In genomic region chr19:31423896-31424295, GRCh38 we compare ENCODE assay signal across 24 cellular contexts.
DNase-seq lines count a peak whose midpoint lies in the region; ATAC-seq, FAIRE-seq and TF ChIP-seq lines count a peak whose summit lies in the region.
"Had no signal": no experiment of that assay in that cellular context is flagged by ENCODE, and none has a peak within 500 bp of the region (broad histone marks: within the 10 kb centered on the region; RNA-seq: fewer than 3 reads in every experiment).

No MANE protein-coding gene starts in this region.

- no peak overlapping the region for H3K9ac ChIP-seq in HepG2 (ENCODE audit: insufficient read depth, low read depth, low read length)
- no peak overlapping the region for H3K9ac ChIP-seq in K562 (ENCODE audit: insufficient read depth in 1 of 2, low read depth in 2 of 2, low read length in 2 of 2)
- no peak overlapping the region for H3K9ac ChIP-seq in endodermal cell (ENCODE audit: extremely low read depth, low read length, poor library complexity, severe bottlenecking)
- H3K9ac ChIP-seq: BLaER1 had no signal

- BruUV-seq in HepG2 (replicated peaks; lab: Mats Ljungman, UMichigan) = no TSS peak
- no TSS peak for BruUV-seq in K562 (replicated peaks; lab: Mats Ljungman, UMichigan)
- BruUV-seq in MCF 10A (replicated peaks; lab: Mats Ljungman, UMichigan) = no TSS peak

- H2AFZ ChIP-seq in HepG2 (ENCODE audit: low read length) = no peak overlapping the region
- no peak overlapping the region for H2AFZ ChIP-seq in K562 (ENCODE audit: low read depth, low read length)

- DNase-seq in HepG2 (ENCODE audit: low spot score) (no peak), right lobe of liver (no peak), K562 (ENCODE audit: extremely low read depth in 1 of 4, low spot score in 3 of 4) (no peak), endodermal cell (no peak), MCF 10A (ENCODE audit: unreplicated experiment) (no peak)
- DNase-seq in stimulated activated naive CD8-positive, alpha-beta T cell treated with anti-CD3 and anti-CD28 coated beads, Interleukin-15, Interleukin-2, amounts not matched to agents 100 U/mL and 50 U/mL, for 24 hours = no peak
- DNase-seq in CD8-positive, alpha-beta T cell = no peak
- DNase-seq: ACHN; BE2C; C1 segment of cervical spinal cord; Caco-2; Calu3; CD4-positive, alpha-beta memory T cell; CD4-positive, CD25-positive, alpha-beta regulatory T cell; DMS79 treated with DMSO at 0.1 percent for 48 hours; GF-D8 had no signal

- POLR2A ChIA-PET in HepG2 (lab: Yijun Ruan, JAX) = no interaction called here
- POLR2A ChIA-PET in K562 (lab: Yijun Ruan, JAX) = no interaction called here
- POLR2A ChIA-PET in MCF 10A (lab: Yijun Ruan, JAX) = no interaction called here
- POLR2A ChIA-PET in CD8-positive, alpha-beta T cell (lab: Charles Lee) = no interaction called here

- H3K4me2 ChIP-seq in HepG2 (ENCODE audit: low read depth, low read length) = no peak overlapping the region
- H3K4me2 ChIP-seq in K562 (ENCODE audit: insufficient read depth, low read length) = no peak overlapping the region
- H3K4me2 ChIP-seq: BLaER1 had no signal

- H3K27ac Mint-ChIP-seq in endodermal cell (peak overlapping the region; percentile 88), nephron (peak overlapping the region; percentile 96 to 99 (median 97)), MCF 10A (ENCODE audit: low read depth, unreplicated experiment) (no peak overlapping the region)
- H3K27ac Mint-ChIP-seq in CD8-positive, alpha-beta T cell = no peak overlapping the region
- H3K27ac Mint-ChIP-seq: CD4-positive, alpha-beta memory T cell; CD4-positive, CD25-positive, alpha-beta regulatory T cell had no signal

- no peaks in the 10 kb centered on the region for H3K79me2 ChIP-seq in HepG2 (ENCODE audit: insufficient read depth, low read length)
- H3K79me2 ChIP-seq in K562 (ENCODE audit: control insufficient read depth, insufficient read depth, low read length) = no peaks in the 10 kb centered on the region

- H3K9me3 ChIP-seq in HepG2 (ENCODE audit: low read length) (peaks cover 39% of the 10 kb centered on the region), right lobe of liver (no peaks in the 10 kb centered on the region), K562 (replicated peaks; ENCODE audit: control insufficient read depth, insufficient read depth, low read depth, low read length) (no peaks in the 10 kb centered on the region), endodermal cell (ENCODE audit: control insufficient read depth, low read length) (no peaks in the 10 kb centered on the region)
- no peaks in the 10 kb centered on the region for H3K9me3 ChIP-seq in CD8-positive, alpha-beta T cell (ENCODE audit: low read length)
- H3K9me3 ChIP-seq: BE2C, BLaER1, Caco-2 had no signal

- intact Hi-C loops in HepG2 (cut with micrococcal nuclease; ENCODE audit: unreplicated experiment) = no loop called here
- intact Hi-C loops in right lobe of liver (cut with DNase I) = no loop called here
- intact Hi-C loops in K562 (cut with micrococcal nuclease) = no loop called here
- intact Hi-C loops in MCF 10A (cut with micrococcal nuclease) = no loop called here
- intact Hi-C loops in CD8-positive, alpha-beta T cell (cut with DNase I, micrococcal nuclease) = no loop called here

- H3K4me3 ChIP-seq in HepG2 (replicated peaks in 1 of 3; ENCODE audit: insufficient read depth in 1 of 3, low read depth in 2 of 3, low read length in 3 of 3) = no peak overlapping the region
- H3K4me3 ChIP-seq in right lobe of liver = no peak overlapping the region
- H3K4me3 ChIP-seq in K562 = no peak overlapping the region
- H3K4me3 ChIP-seq in endodermal cell (ENCODE audit: low read length) = no peak overlapping the region
- no peak overlapping the region for H3K4me3 ChIP-seq in CD8-positive, alpha-beta T cell (ENCODE audit: low read depth, low read length)
- H3K4me3 ChIP-seq: BLaER1 had no signal

- H3K36me3 Mint-ChIP-seq in endodermal cell (ENCODE audit: low read depth) (peaks cover 2% of the 10 kb centered on the region), nephron (ENCODE audit: low read depth) (no peaks in the 10 kb centered on the region), MCF 10A (ENCODE audit: insufficient read depth, unreplicated experiment) (peaks cover 7% of the 10 kb centered on the region)
- no peaks in the 10 kb centered on the region for H3K36me3 Mint-ChIP-seq in CD8-positive, alpha-beta T cell
- H3K36me3 Mint-ChIP-seq: CD14-positive monocyte; CD4-positive, alpha-beta memory T cell; CD4-positive, CD25-positive, alpha-beta regulatory T cell had no signal

- ATAC-seq in HepG2 (no peak), right lobe of liver (no peak), K562 (no peak)
- no peak for ATAC-seq in stimulated activated naive CD8-positive, alpha-beta T cell treated with anti-CD3 and anti-CD28 coated beads, Interleukin-15, Interleukin-2, amounts not matched to agents 100 U/mL and 50 U/mL, for 24 hours
- no peak for ATAC-seq in CD8-positive, alpha-beta T cell

- TF ChIP-seq CTCF in HepG2 (CRISPR knock-in tag; IDR thresholded peaks at IDR 0.05) (no peak), right lobe of liver (IDR thresholded peaks at IDR 0.05) (no peak), K562 (IDR thresholded peaks at IDR 0.05 in 2 of 3, conservative IDR thresholded peaks at IDR 0.05 in 1 of 3; ENCODE audit: insufficient read depth in 2 of 3, low read depth in 1 of 3, low read length in 3 of 3) (no peak), endodermal cell (conservative IDR thresholded peaks at IDR 0.05) (no peak), nephron (IDR thresholded peaks at IDR 0.05; ENCODE audit: unreplicated experiment in 3 of 3) (no peak), MCF 10A (IDR thresholded peaks at IDR 0.05; ENCODE audit: unreplicated experiment) (no peak)
- no peak for TF ChIP-seq CTCF in CD8-positive, alpha-beta T cell (IDR thresholded peaks at IDR 0.05)

- H3K9me3 Mint-ChIP-seq in endodermal cell = no peaks in the 10 kb centered on the region
- H3K9me3 Mint-ChIP-seq in nephron = no peaks in the 10 kb centered on the region
- peaks cover 5% of the 10 kb centered on the region for H3K9me3 Mint-ChIP-seq in MCF 10A (ENCODE audit: unreplicated experiment)
- H3K9me3 Mint-ChIP-seq in CD8-positive, alpha-beta T cell = no peaks in the 10 kb centered on the region
- H3K9me3 Mint-ChIP-seq: CD4-positive, alpha-beta memory T cell had no signal

- no peaks in the 10 kb centered on the region for H3K4me1 ChIP-seq in HepG2 (ENCODE audit: insufficient read depth, low read length)
- no peaks in the 10 kb centered on the region for H3K4me1 ChIP-seq in right lobe of liver
- no peaks in the 10 kb centered on the region for H3K4me1 ChIP-seq in K562 (replicated peaks in 1 of 2; ENCODE audit: control insufficient read depth in 2 of 2, insufficient read depth in 2 of 2, low read length in 2 of 2)
- peaks cover 13% of the 10 kb centered on the region for H3K4me1 ChIP-seq in endodermal cell (ENCODE audit: control insufficient read depth, insufficient read depth, low read length)
- H3K4me1 ChIP-seq in CD8-positive, alpha-beta T cell (ENCODE audit: insufficient read depth, low read length) = no peaks in the 10 kb centered on the region
- H3K4me1 ChIP-seq: BE2C, BLaER1, Caco-2 had no signal

- H3K27me3 Mint-ChIP-seq in endodermal cell (ENCODE audit: insufficient read depth) = no peaks in the 10 kb centered on the region
- peaks cover 5% of the 10 kb centered on the region for H3K27me3 Mint-ChIP-seq in nephron (ENCODE audit: low read depth)
- H3K27me3 Mint-ChIP-seq in MCF 10A (ENCODE audit: insufficient read depth, unreplicated experiment) = no peaks in the 10 kb centered on the region
- peaks cover 33% of the 10 kb centered on the region for H3K27me3 Mint-ChIP-seq in CD8-positive, alpha-beta T cell (ENCODE audit: low read depth)
- H3K27me3 Mint-ChIP-seq: CD4-positive, CD25-positive, alpha-beta regulatory T cell had no signal

- CTCF ChIA-PET in HepG2 (lab: Yijun Ruan, JAX; ENCODE audit: low intra/inter-chr PET ratio, low total read pairs) = no interaction called here
- CTCF ChIA-PET in K562 (lab: Yijun Ruan, JAX; ENCODE audit: low intra/inter-chr PET ratio) = no interaction called here
- CTCF ChIA-PET in MCF 10A (lab: Yijun Ruan, JAX) = interaction anchor here (0.6 to 0.7 kb wide), 2 partner anchors 756 to 1498 kb away, joined by 3 to 4 read pairs; no protein-coding TSS in a partner anchor
- CTCF ChIA-PET in CD8-positive, alpha-beta T cell (lab: Charles Lee) = no interaction called here

- H3K4me1 Mint-ChIP-seq in endodermal cell (peaks cover 61% of the 10 kb centered on the region), nephron (peaks cover 59% of the 10 kb centered on the region), MCF 10A (ENCODE audit: insufficient read depth, unreplicated experiment) (no peaks in the 10 kb centered on the region)
- H3K4me1 Mint-ChIP-seq in CD8-positive, alpha-beta T cell (ENCODE audit: low read depth) = no peaks in the 10 kb centered on the region
- H3K4me1 Mint-ChIP-seq: CD14-positive monocyte; CD4-positive, alpha-beta memory T cell; CD4-positive, CD25-positive, alpha-beta regulatory T cell had no signal

- TF ChIP-seq RAD21 in HepG2 (CRISPR knock-in tag; IDR thresholded peaks at IDR 0.05) = no peak
- no peak for TF ChIP-seq RAD21 in K562 (CRISPR knock-in tag; conservative IDR thresholded peaks at IDR 0.05 in 1 of 2, IDR thresholded peaks at IDR 0.05 in 1 of 2)

- H3K27me3 ChIP-seq in HepG2 (ENCODE audit: control insufficient read depth in 1 of 2, insufficient read depth in 2 of 2, low read length in 2 of 2) (no peaks in the 10 kb centered on the region), right lobe of liver (no peaks in the 10 kb centered on the region), K562 (ENCODE audit: control insufficient read depth in 2 of 2, insufficient read depth in 2 of 2, low read length in 2 of 2) (peaks cover 4 to 8% of the 10 kb centered on the region in 2 experiments; a peak in 2 of 5 replicates), endodermal cell (ENCODE audit: control insufficient read depth, insufficient read depth, low read length, poor library complexity, severe bottlenecking) (no peaks in the 10 kb centered on the region)
- H3K27me3 ChIP-seq in CD8-positive, alpha-beta T cell (ENCODE audit: insufficient read depth, low read length) = no peaks in the 10 kb centered on the region
- H3K27me3 ChIP-seq: BE2C, BLaER1 had no signal

- no peak for TF ChIP-seq EP300 in HepG2 (IDR thresholded peaks at IDR 0.05; ENCODE audit: low read depth in 2 of 2, low read length in 2 of 2)
- no peak for TF ChIP-seq EP300 in HepG2 (CRISPR knock-in tag; IDR thresholded peaks at IDR 0.05; ENCODE audit: borderline replicate concordance)
- no peak for TF ChIP-seq EP300 in K562 (IDR thresholded peaks at IDR 0.05; ENCODE audit: low read length)

- WGBS in HepG2 (ENCODE audit: low lambda C conversion rate) = 37% methylated on average over 2 of the region's 2 CpGs
- WGBS in right lobe of liver (ENCODE audit: insufficient coverage, low coverage, low lambda C conversion rate, missing lambda C conversion rate) = 74% methylated on average over 2 of the region's 2 CpGs
- WGBS in K562 (ENCODE audit: insufficient coverage, low coverage, missing lambda C conversion rate) = 0% methylated on average over 2 of the region's 2 CpGs
- WGBS in endodermal cell (ENCODE audit: insufficient coverage in 1 of 2, insufficient read length in 1 of 2), 2 experiments = 95 to 100% methylated on average over 2 of the region's 2 CpGs

- no peak overlapping the region for H3K4me3 Mint-ChIP-seq in endodermal cell
- H3K4me3 Mint-ChIP-seq in nephron = no peak overlapping the region
- no peak overlapping the region for H3K4me3 Mint-ChIP-seq in MCF 10A (ENCODE audit: unreplicated experiment)
- no peak overlapping the region for H3K4me3 Mint-ChIP-seq in CD8-positive, alpha-beta T cell
- H3K4me3 Mint-ChIP-seq: CD14-positive monocyte; CD4-positive, alpha-beta memory T cell; CD4-positive, CD25-positive, alpha-beta regulatory T cell had no signal

- no peak overlapping the region for H3K27ac ChIP-seq in HepG2 (ENCODE audit: extremely low read length, insufficient read depth, low read length)
- H3K27ac ChIP-seq in right lobe of liver = no peak overlapping the region
- H3K27ac ChIP-seq in K562 (ENCODE audit: extremely low read depth, low read depth, low read length) = no peak overlapping the region
- H3K27ac ChIP-seq in endodermal cell (ENCODE audit: low read depth, low read length) = no peak overlapping the region
- H3K27ac ChIP-seq in CD8-positive, alpha-beta T cell (ENCODE audit: low read depth, low read length) = no peak overlapping the region
- H3K27ac ChIP-seq: 22Rv1, BLaER1 had no signal

- no peaks in the 10 kb centered on the region for H4K20me1 ChIP-seq in HepG2 (ENCODE audit: insufficient read depth, low read length)
- no peaks in the 10 kb centered on the region for H4K20me1 ChIP-seq in K562 (replicated peaks; ENCODE audit: control insufficient read depth, insufficient read depth, low read length)
- H4K20me1 ChIP-seq: BLaER1 had no signal

- FAIRE-seq in HepG2 (lab: Jason Lieb, UNC) (no peak), K562 (lab: Jason Lieb, UNC) (no peak)
- FAIRE-seq: D721Med, G401.6, GM12891, GM18507 had no signal

- in situ Hi-C loops in HepG2 (cut with HindIII; ENCODE audit: extremely low pct_ligation_motif_present, low pct_unique_long_range_greater_than_20kb) (no loop called here), K562 (cut with MboI) (no loop called here)

- H3K36me3 ChIP-seq in HepG2 (replicated peaks in 1 of 2; ENCODE audit: control insufficient read depth in 1 of 2, insufficient read depth in 2 of 2, low read length in 2 of 2) = no peaks in the 10 kb centered on the region
- no peaks in the 10 kb centered on the region for H3K36me3 ChIP-seq in right lobe of liver
- no peaks in the 10 kb centered on the region for H3K36me3 ChIP-seq in K562 (ENCODE audit: control insufficient read depth, insufficient read depth, low read length)
- H3K36me3 ChIP-seq in endodermal cell (ENCODE audit: control insufficient read depth, insufficient read depth, low read length) = no peaks in the 10 kb centered on the region
- H3K36me3 ChIP-seq in CD8-positive, alpha-beta T cell (ENCODE audit: insufficient read depth, low read length) = no peaks in the 10 kb centered on the region
- H3K36me3 ChIP-seq: BE2C, BLaER1 had no signal

- TF ChIP-seq POLR2A in HepG2 (IDR thresholded peaks at IDR 0.05; ENCODE audit: insufficient read depth in 1 of 2, low read depth in 2 of 2, low read length in 2 of 2) (no peak), right lobe of liver (IDR thresholded peaks at IDR 0.05) (no peak), K562 (conservative IDR thresholded peaks at IDR 0.05) (no peak)

- no peaks in the 10 kb centered on the region for H3K9me1 ChIP-seq in K562 (ENCODE audit: control insufficient read depth, insufficient read depth, low read length)

Comparison
In these comparisons a context has a peak if more than half of its experiments do, and no peak if none do; other contexts are left out.
1. H3K27ac Mint-ChIP-seq: peak in endodermal cell (single experiment) and nephron (3 of 3); none in MCF 10A (single experiment) and CD8-positive, alpha-beta T cell (single experiment).
2. Of the 241 proteins assayed by ChIP-seq in both HepG2 and K562: peak only in HepG2: none; only in K562: MAFG; in both: MAFF and MAFK; in neither: 238.